ENCODE assay signal across 1 cellular context in the genomic region with DNA sequence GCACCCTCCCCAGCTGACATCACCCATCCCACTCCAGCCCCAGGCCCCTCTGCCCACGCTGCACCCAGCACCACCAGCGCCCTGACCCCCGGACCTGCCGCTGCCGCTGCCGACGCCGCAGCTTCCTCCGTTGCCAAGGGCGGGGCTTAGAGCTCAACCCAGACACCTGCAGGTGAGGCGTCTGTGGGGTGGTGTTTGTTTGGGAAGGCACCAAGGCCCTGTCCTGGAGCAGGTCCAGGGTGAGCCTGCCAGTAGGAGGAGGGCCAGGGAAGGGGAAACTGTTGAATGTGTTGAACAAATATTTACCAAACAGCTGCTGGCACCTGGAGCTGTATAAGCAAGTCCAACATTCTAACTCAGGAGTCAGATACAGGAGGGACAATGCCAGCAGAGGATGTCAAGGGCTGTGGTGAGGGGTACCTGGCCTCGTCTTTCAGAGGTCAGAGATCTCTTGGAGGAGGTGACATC.
TF ChIP-seq lines count a peak whose summit lies in the region.

No MANE protein-coding gene starts in this region.

TF ChIP-seq in HepG2, 621 proteins besides CTCF, POLR2A, EP300 and RAD21 (continued from another document and continues in another):
- TF ChIP-seq, protein P1, sequence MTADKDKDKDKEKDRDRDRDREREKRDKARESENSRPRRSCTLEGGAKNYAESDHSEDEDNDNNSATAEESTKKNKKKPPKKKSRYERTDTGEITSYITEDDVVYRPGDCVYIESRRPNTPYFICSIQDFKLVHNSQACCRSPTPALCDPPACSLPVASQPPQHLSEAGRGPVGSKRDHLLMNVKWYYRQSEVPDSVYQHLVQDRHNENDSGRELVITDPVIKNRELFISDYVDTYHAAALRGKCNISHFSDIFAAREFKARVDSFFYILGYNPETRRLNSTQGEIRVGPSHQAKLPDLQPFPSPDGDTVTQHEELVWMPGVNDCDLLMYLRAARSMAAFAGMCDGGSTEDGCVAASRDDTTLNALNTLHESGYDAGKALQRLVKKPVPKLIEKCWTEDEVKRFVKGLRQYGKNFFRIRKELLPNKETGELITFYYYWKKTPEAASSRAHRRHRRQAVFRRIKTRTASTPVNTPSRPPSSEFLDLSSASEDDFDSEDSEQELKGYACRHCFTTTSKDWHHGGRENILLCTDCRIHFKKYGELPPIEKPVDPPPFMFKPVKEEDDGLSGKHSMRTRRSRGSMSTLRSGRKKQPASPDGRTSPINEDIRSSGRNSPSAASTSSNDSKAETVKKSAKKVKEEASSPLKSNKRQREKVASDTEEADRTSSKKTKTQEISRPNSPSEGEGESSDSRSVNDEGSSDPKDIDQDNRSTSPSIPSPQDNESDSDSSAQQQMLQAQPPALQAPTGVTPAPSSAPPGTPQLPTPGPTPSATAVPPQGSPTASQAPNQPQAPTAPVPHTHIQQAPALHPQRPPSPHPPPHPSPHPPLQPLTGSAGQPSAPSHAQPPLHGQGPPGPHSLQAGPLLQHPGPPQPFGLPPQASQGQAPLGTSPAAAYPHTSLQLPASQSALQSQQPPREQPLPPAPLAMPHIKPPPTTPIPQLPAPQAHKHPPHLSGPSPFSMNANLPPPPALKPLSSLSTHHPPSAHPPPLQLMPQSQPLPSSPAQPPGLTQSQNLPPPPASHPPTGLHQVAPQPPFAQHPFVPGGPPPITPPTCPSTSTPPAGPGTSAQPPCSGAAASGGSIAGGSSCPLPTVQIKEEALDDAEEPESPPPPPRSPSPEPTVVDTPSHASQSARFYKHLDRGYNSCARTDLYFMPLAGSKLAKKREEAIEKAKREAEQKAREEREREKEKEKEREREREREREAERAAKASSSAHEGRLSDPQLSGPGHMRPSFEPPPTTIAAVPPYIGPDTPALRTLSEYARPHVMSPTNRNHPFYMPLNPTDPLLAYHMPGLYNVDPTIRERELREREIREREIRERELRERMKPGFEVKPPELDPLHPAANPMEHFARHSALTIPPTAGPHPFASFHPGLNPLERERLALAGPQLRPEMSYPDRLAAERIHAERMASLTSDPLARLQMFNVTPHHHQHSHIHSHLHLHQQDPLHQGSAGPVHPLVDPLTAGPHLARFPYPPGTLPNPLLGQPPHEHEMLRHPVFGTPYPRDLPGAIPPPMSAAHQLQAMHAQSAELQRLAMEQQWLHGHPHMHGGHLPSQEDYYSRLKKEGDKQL (CRISPR knock-in tag; IDR thresholded peaks at IDR 0.05; ENCODE audit: low read depth): peak; percentile 61; the same call in 1 of the 2 replicates
- TF ChIP-seq ZNF546 (CRISPR knock-in tag; conservative IDR thresholded peaks at IDR 0.05) (no peak), ARHGAP35 (CRISPR knock-in tag; IDR thresholded peaks at IDR 0.05; ENCODE audit: borderline replicate concordance) (no peak; the same call in 1 of the 2 replicates), ZIK1 (CRISPR knock-in tag; IDR thresholded peaks at IDR 0.05; ENCODE audit: borderline replicate concordance, low read depth) (no peak), NR3C1 (CRISPR knock-in tag; IDR thresholded peaks at IDR 0.05) (no peak), ZNF292 (CRISPR knock-in tag; IDR thresholded peaks at IDR 0.05; ENCODE audit: borderline replicate concordance, low read depth) (no peak), NAIF1 (CRISPR knock-in tag; IDR thresholded peaks at IDR 0.05; ENCODE audit: borderline replicate concordance) (no peak), KAT8 (CRISPR knock-in tag; IDR thresholded peaks at IDR 0.05) (peak; percentile 27; the same call in 1 of the 2 replicates), TAF1 (CRISPR knock-in tag; IDR thresholded peaks at IDR 0.05) (no peak), KLF9 (CRISPR knock-in tag; IDR thresholded peaks at IDR 0.05; ENCODE audit: low read depth) (no peak), BHLHE40 (IDR thresholded peaks at IDR 0.05; ENCODE audit: low read length) (no peak), BORCS8-MEF2B (CRISPR knock-in tag; IDR thresholded peaks at IDR 0.05) (no peak), TEAD3 (CRISPR knock-in tag; optimal IDR thresholded peaks at IDR 0.05; ENCODE audit: borderline replicate concordance) (no peak), MIER2 (CRISPR knock-in tag; IDR thresholded peaks at IDR 0.05) (no peak; the same call in 1 of the 2 replicates), ARNT2 (CRISPR knock-in tag; IDR thresholded peaks at IDR 0.05; ENCODE audit: low read depth) (no peak), ZNF24 (IDR thresholded peaks at IDR 0.05) (no peak), HDAC2 (CRISPR knock-in tag; IDR thresholded peaks at IDR 0.05) (peak; percentile 75; the same call in 1 of the 2 replicates), ZNF850 (CRISPR knock-in tag; conservative IDR thresholded peaks at IDR 0.05) (no peak), HOXA7 (CRISPR knock-in tag; IDR thresholded peaks at IDR 0.05) (0 out of 2 replicates have a peak, but pooled peaks have one; percentile 60), ATM (IDR thresholded peaks at IDR 0.05; ENCODE audit: borderline replicate concordance) (no peak), TBL1XR1 (IDR thresholded peaks at IDR 0.05; ENCODE audit: borderline replicate concordance, low read length, partially characterized antibody) (no peak), ZNF7 (CRISPR knock-in tag; IDR thresholded peaks at IDR 0.05) (no peak), KDM4B (CRISPR knock-in tag; IDR thresholded peaks at IDR 0.05) (no peak), TMF1 (CRISPR knock-in tag; IDR thresholded peaks at IDR 0.05; ENCODE audit: low read depth) (no peak), ZNF274 (CRISPR knock-in tag; IDR thresholded peaks at IDR 0.05) (0 out of 2 replicates have a peak, but pooled peaks have one; percentile 26), ZNF563 (CRISPR knock-in tag; IDR thresholded peaks at IDR 0.05) (no peak), HOXA5 (CRISPR knock-in tag; IDR thresholded peaks at IDR 0.05) (no peak), KLF16 (CRISPR knock-in tag; IDR thresholded peaks at IDR 0.05) (no peak; a peak in 1 of 4 replicates), NFKB2 (CRISPR knock-in tag; IDR thresholded peaks at IDR 0.05; ENCODE audit: borderline replicate concordance) (peak; percentile 40; the same call in 1 of the 2 replicates), SOX13 (IDR thresholded peaks at IDR 0.05) (no peak), SOX13 (CRISPR knock-in tag; conservative IDR thresholded peaks at IDR 0.05 in 1 of 2, IDR thresholded peaks at IDR 0.05 in 1 of 2) (peak in 1 of 2 experiments; percentile 65; a peak in 2 of 4 replicates), FOXJ3 (CRISPR knock-in tag; IDR thresholded peaks at IDR 0.05; ENCODE audit: borderline replicate concordance) (peak; percentile 46; the same call in 1 of the 2 replicates), ZNF234 (CRISPR knock-in tag; conservative IDR thresholded peaks at IDR 0.05) (no peak), IKZF1 (IDR thresholded peaks at IDR 0.05) (no peak), MED1 (CRISPR knock-in tag; IDR thresholded peaks at IDR 0.05) (peak; percentile 80)
- TF ChIP-seq, protein P2, sequence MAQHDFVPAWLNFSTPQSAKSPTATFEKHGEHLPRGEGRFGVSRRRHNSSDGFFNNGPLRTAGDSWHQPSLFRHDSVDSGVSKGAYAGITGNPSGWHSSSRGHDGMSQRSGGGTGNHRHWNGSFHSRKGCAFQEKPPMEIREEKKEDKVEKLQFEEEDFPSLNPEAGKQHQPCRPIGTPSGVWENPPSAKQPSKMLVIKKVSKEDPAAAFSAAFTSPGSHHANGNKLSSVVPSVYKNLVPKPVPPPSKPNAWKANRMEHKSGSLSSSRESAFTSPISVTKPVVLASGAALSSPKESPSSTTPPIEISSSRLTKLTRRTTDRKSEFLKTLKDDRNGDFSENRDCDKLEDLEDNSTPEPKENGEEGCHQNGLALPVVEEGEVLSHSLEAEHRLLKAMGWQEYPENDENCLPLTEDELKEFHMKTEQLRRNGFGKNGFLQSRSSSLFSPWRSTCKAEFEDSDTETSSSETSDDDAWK (CRISPR knock-in tag; IDR thresholded peaks at IDR 0.05): no peak
- TF ChIP-seq, protein P3, sequence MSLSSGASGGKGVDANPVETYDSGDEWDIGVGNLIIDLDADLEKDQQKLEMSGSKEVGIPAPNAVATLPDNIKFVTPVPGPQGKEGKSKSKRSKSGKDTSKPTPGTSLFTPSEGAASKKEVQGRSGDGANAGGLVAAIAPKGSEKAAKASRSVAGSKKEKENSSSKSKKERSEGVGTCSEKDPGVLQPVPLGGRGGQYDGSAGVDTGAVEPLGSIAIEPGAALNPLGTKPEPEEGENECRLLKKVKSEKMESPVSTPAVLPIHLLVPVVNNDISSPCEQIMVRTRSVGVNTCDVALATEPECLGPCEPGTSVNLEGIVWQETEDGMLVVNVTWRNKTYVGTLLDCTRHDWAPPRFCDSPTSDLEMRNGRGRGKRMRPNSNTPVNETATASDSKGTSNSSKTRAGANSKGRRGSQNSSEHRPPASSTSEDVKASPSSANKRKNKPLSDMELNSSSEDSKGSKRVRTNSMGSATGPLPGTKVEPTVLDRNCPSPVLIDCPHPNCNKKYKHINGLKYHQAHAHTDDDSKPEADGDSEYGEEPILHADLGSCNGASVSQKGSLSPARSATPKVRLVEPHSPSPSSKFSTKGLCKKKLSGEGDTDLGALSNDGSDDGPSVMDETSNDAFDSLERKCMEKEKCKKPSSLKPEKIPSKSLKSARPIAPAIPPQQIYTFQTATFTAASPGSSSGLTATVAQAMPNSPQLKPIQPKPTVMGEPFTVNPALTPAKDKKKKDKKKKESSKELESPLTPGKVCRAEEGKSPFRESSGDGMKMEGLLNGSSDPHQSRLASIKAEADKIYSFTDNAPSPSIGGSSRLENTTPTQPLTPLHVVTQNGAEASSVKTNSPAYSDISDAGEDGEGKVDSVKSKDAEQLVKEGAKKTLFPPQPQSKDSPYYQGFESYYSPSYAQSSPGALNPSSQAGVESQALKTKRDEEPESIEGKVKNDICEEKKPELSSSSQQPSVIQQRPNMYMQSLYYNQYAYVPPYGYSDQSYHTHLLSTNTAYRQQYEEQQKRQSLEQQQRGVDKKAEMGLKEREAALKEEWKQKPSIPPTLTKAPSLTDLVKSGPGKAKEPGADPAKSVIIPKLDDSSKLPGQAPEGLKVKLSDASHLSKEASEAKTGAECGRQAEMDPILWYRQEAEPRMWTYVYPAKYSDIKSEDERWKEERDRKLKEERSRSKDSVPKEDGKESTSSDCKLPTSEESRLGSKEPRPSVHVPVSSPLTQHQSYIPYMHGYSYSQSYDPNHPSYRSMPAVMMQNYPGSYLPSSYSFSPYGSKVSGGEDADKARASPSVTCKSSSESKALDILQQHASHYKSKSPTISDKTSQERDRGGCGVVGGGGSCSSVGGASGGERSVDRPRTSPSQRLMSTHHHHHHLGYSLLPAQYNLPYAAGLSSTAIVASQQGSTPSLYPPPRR (CRISPR knock-in tag; IDR thresholded peaks at IDR 0.05; ENCODE audit: borderline replicate concordance): peak; percentile 89
- TF ChIP-seq, protein P4, sequence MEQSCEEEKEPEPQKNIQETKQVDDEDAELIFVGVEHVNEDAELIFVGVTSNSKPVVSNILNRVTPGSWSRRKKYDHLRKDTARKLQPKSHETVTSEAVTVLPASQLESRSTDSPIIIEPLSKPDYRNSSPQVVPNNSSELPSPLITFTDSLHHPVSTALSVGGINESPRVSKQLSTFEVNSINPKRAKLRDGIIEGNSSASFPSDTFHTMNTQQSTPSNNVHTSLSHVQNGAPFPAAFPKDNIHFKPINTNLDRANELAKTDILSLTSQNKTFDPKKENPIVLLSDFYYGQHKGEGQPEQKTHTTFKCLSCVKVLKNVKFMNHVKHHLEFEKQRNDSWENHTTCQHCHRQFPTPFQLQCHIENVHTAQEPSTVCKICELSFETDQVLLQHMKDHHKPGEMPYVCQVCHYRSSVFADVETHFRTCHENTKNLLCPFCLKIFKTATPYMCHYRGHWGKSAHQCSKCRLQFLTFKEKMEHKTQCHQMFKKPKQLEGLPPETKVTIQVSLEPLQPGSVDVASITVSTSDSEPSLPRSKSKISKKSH (CRISPR knock-in tag; IDR thresholded peaks at IDR 0.05; ENCODE audit: borderline replicate concordance): no peak
- TF ChIP-seq, protein P5, sequence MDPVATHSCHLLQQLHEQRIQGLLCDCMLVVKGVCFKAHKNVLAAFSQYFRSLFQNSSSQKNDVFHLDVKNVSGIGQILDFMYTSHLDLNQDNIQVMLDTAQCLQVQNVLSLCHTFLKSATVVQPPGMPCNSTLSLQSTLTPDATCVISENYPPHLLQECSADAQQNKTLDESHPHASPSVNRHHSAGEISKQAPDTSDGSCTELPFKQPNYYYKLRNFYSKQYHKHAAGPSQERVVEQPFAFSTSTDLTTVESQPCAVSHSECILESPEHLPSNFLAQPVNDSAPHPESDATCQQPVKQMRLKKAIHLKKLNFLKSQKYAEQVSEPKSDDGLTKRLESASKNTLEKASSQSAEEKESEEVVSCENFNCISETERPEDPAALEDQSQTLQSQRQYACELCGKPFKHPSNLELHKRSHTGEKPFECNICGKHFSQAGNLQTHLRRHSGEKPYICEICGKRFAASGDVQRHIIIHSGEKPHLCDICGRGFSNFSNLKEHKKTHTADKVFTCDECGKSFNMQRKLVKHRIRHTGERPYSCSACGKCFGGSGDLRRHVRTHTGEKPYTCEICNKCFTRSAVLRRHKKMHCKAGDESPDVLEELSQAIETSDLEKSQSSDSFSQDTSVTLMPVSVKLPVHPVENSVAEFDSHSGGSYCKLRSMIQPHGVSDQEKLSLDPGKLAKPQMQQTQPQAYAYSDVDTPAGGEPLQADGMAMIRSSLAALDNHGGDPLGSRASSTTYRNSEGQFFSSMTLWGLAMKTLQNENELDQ (CRISPR knock-in tag; IDR thresholded peaks at IDR 0.05; ENCODE audit: borderline replicate concordance): no peak
- TF ChIP-seq, protein P6, sequence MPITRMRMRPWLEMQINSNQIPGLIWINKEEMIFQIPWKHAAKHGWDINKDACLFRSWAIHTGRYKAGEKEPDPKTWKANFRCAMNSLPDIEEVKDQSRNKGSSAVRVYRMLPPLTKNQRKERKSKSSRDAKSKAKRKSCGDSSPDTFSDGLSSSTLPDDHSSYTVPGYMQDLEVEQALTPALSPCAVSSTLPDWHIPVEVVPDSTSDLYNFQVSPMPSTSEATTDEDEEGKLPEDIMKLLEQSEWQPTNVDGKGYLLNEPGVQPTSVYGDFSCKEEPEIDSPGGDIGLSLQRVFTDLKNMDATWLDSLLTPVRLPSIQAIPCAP (CRISPR knock-in tag; IDR thresholded peaks at IDR 0.05; ENCODE audit: low read depth): no peak
- TF ChIP-seq, protein P7, sequence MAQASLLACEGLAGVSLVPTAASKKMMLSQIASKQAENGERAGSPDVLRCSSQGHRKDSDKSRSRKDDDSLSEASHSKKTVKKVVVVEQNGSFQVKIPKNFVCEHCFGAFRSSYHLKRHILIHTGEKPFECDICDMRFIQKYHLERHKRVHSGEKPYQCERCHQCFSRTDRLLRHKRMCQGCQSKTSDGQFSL (CRISPR knock-in tag; IDR thresholded peaks at IDR 0.05): no peak
- TF ChIP-seq, protein P8, sequence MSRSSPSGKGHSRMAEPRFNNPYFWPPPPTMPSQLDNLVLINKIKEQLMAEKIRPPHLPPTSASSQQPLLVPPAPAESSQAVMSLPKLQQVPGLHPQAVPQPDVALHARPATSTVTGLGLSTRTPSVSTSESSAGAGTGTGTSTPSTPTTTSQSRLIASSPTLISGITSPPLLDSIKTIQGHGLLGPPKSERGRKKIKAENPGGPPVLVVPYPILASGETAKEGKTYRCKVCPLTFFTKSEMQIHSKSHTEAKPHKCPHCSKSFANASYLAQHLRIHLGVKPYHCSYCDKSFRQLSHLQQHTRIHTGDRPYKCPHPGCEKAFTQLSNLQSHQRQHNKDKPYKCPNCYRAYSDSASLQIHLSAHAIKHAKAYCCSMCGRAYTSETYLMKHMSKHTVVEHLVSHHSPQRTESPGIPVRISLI (CRISPR knock-in tag; IDR thresholded peaks at IDR 0.05; ENCODE audit: borderline replicate concordance): no peak
- TF ChIP-seq, protein P9, sequence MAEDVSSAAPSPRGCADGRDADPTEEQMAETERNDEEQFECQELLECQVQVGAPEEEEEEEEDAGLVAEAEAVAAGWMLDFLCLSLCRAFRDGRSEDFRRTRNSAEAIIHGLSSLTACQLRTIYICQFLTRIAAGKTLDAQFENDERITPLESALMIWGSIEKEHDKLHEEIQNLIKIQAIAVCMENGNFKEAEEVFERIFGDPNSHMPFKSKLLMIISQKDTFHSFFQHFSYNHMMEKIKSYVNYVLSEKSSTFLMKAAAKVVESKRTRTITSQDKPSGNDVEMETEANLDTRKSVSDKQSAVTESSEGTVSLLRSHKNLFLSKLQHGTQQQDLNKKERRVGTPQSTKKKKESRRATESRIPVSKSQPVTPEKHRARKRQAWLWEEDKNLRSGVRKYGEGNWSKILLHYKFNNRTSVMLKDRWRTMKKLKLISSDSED (CRISPR knock-in tag; IDR thresholded peaks at IDR 0.05): no peak
